In the genomic region with DNA sequence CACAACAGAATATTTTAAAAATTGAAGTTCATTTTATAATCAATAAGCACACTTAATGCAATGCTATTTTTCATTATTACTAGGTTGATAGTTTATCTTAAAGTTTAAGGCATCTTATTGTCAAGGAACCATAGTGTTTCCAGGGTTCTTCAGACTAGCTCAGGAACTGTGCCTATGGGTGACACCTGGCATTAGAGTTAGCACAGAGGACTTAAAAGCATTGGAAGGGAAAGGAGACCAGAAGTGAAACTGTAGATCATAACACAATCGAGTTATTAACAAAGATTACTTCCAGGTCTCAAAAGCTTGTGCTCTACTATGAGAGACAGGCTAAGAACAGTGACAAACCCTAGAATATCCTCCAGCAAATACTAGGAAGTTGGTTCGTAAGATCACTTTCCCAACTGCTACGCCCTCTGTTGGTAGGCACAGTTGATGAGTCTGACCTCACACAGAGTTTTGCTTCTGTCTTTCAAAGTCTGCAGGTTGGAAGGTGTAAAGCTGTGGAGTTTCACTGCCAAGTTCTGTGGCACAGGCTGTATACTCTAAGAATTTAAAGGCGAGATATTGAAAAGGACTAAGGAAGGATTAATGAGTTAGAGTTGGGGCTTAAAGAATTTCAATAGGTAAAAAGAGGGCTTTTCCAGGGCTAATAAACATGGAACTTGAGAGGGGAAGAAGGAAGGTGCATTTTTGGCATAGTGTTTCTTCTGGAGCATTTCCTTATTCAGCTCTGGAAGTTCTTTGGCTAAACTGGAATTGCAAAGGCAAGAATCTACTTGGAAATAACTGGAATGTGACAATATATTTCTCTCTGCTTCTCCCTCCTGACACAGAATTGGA, we compare ENCODE assay signal across 8 cellular contexts.
DNase-seq lines count a peak whose midpoint lies in the region; ATAC-seq, FAIRE-seq and TF ChIP-seq lines count a peak whose summit lies in the region.

No MANE protein-coding gene starts in this region.

- H3K9me3 Mint-ChIP-seq in activated CD4-positive, alpha-beta T cell treated with anti-CD3 and anti-CD28 coated beads for 36 hours (ENCODE audit: low read depth): no peaks in the 10 kb centered on the region
- H3K9me3 Mint-ChIP-seq in chondrocyte (ENCODE audit: low read depth): no peaks in the 10 kb centered on the region

- H3K9ac ChIP-seq in HepG2 (ENCODE audit: insufficient read depth, low read depth, low read length): no peak overlapping the region

- peaks cover under 1% of the 10 kb centered on the region for H3K27me3 Mint-ChIP-seq in activated CD4-positive, alpha-beta T cell treated with anti-CD3 and anti-CD28 coated beads for 36 hours
- H3K27me3 Mint-ChIP-seq in chondrocyte (ENCODE audit: low read depth): no peaks in the 10 kb centered on the region

- H3K4me1 Mint-ChIP-seq in activated CD4-positive, alpha-beta T cell treated with anti-CD3 and anti-CD28 coated beads for 36 hours: peaks cover 3% of the 10 kb centered on the region
- H3K4me1 Mint-ChIP-seq in chondrocyte (ENCODE audit: low read depth): peaks cover 53% of the 10 kb centered on the region

- no peaks in the 10 kb centered on the region for H4K20me1 ChIP-seq in HepG2 (ENCODE audit: insufficient read depth, low read length)

- no peak for TF ChIP-seq POLR2A in HepG2 (IDR thresholded peaks at IDR 0.05; ENCODE audit: insufficient read depth in 1 of 2, low read depth in 2 of 2, low read length in 2 of 2)
- TF ChIP-seq POLR2A in vagina (IDR thresholded peaks at IDR 0.05): no peak

- H3K27ac ChIP-seq in HepG2 (ENCODE audit: extremely low read length, insufficient read depth, low read length) (no peak overlapping the region), vagina (peak overlapping the region; percentile 9)

- TF ChIP-seq CTCF in chondrocyte (IDR thresholded peaks at IDR 0.05): peak; percentile 85
- TF ChIP-seq CTCF in HepG2 (CRISPR knock-in tag; IDR thresholded peaks at IDR 0.05): peak; percentile 91
- TF ChIP-seq CTCF in vagina (IDR thresholded peaks at IDR 0.05): peak; percentile 19 to 56 (median 50)

- no peak overlapping the region for H2AFZ ChIP-seq in HepG2 (ENCODE audit: low read length)

- intact Hi-C loops in activated CD4-positive, alpha-beta T cell treated with anti-CD3 and anti-CD28 coated beads for 36 hours (cut with DNase I, micrococcal nuclease): loop anchor here (2.0 to 5.0 kb wide), 3 partner anchors 652 to 1228 kb away; no protein-coding TSS in a partner anchor
- intact Hi-C loops in HepG2 (cut with micrococcal nuclease; ENCODE audit: unreplicated experiment) (loop anchor here (1.0 to 5.0 kb wide), 6 partner anchors 534 to 1227 kb away; a partner anchor contains a TSS), vagina (cut with DNase I) (loop anchor here (5.0 kb wide), 1 partner anchor 1973 kb away; no protein-coding TSS in a partner anchor)

- H3K4me3 ChIP-seq in HepG2 (replicated peaks in 1 of 3; ENCODE audit: insufficient read depth in 1 of 3, low read depth in 2 of 3, low read length in 3 of 3) (no peak overlapping the region), vagina (no peak overlapping the region)

- BruUV-seq in HepG2 (replicated peaks; lab: Mats Ljungman, UMichigan): no TSS peak

- H3K36me3 ChIP-seq in HepG2 (replicated peaks in 1 of 2; ENCODE audit: control insufficient read depth in 1 of 2, insufficient read depth in 2 of 2, low read length in 2 of 2): no peaks in the 10 kb centered on the region
- H3K36me3 ChIP-seq in vagina: no peaks in the 10 kb centered on the region

- ATAC-seq in activated CD4-positive, alpha-beta T cell treated with anti-CD3 and anti-CD28 coated beads for 36 hours: peak; percentile 60
- ATAC-seq in GM21529 (IDR thresholded peaks at IDR 0.05; ENCODE audit: unreplicated experiment) (peak; percentile 70), HepG2 (peak; percentile 98)

- TF ChIP-seq RAD21 in HepG2 (CRISPR knock-in tag; IDR thresholded peaks at IDR 0.05): peak; percentile 74

- POLR2A ChIA-PET in activated CD4-positive, alpha-beta T cell treated with anti-CD3 and anti-CD28 coated beads for 36 hours (lab: Charles Lee): no interaction called here
- POLR2A ChIA-PET in HepG2 (lab: Yijun Ruan, JAX): interaction anchor here (1.4 kb wide), 2 partner anchors 531 to 534 kb away, joined by 7 to 9 read pairs; no protein-coding TSS in a partner anchor

- TF ChIP-seq EP300 in HepG2 (IDR thresholded peaks at IDR 0.05; ENCODE audit: low read depth in 2 of 2, low read length in 2 of 2): no peak
- no peak for TF ChIP-seq EP300 in HepG2 (CRISPR knock-in tag; IDR thresholded peaks at IDR 0.05; ENCODE audit: borderline replicate concordance)

- no peaks in the 10 kb centered on the region for H3K79me2 ChIP-seq in HepG2 (ENCODE audit: insufficient read depth, low read length)

- H3K27ac Mint-ChIP-seq in activated CD4-positive, alpha-beta T cell treated with anti-CD3 and anti-CD28 coated beads for 36 hours: no peak overlapping the region
- peak overlapping the region; percentile 87 for H3K27ac Mint-ChIP-seq in chondrocyte (ENCODE audit: unreplicated experiment)

- no peaks in the 10 kb centered on the region for H3K36me3 Mint-ChIP-seq in activated CD4-positive, alpha-beta T cell treated with anti-CD3 and anti-CD28 coated beads for 36 hours (ENCODE audit: low read depth)
- H3K36me3 Mint-ChIP-seq in chondrocyte (ENCODE audit: low read depth): no peaks in the 10 kb centered on the region

- in situ Hi-C loops in HepG2 (cut with HindIII; ENCODE audit: extremely low pct_ligation_motif_present, low pct_unique_long_range_greater_than_20kb): loop anchor here (5.0 kb wide), 2 partner anchors 533 to 653 kb away; a partner anchor contains a TSS

- CTCF ChIA-PET in activated CD4-positive, alpha-beta T cell treated with anti-CD3 and anti-CD28 coated beads for 36 hours (lab: Charles Lee): interaction anchor here (0.6 to 1.0 kb wide), 4 partner anchors 8 to 504 kb away, joined by 3 read pairs; no protein-coding TSS in a partner anchor
- CTCF ChIA-PET in HepG2 (lab: Yijun Ruan, JAX; ENCODE audit: low intra/inter-chr PET ratio, low total read pairs): interaction anchor here (1.3 to 1.5 kb wide), 2 partner anchors 531 to 652 kb away, joined by 3 to 6 read pairs; a partner anchor contains a TSS

- H3K27me3 ChIP-seq in HepG2 (ENCODE audit: control insufficient read depth in 1 of 2, insufficient read depth in 2 of 2, low read length in 2 of 2) (no peaks in the 10 kb centered on the region), vagina (no peaks in the 10 kb centered on the region)

- H3K9me3 ChIP-seq in HepG2 (ENCODE audit: low read length): no peaks in the 10 kb centered on the region
- no peaks in the 10 kb centered on the region for H3K9me3 ChIP-seq in vagina

- 3% methylated on average over 4 of the region's 4 CpGs for WGBS in HepG2 (ENCODE audit: low lambda C conversion rate)

- no peak overlapping the region for H3K4me3 Mint-ChIP-seq in activated CD4-positive, alpha-beta T cell treated with anti-CD3 and anti-CD28 coated beads for 36 hours
- H3K4me3 Mint-ChIP-seq in chondrocyte (ENCODE audit: unreplicated experiment): no peak overlapping the region

- H3K4me1 ChIP-seq in HepG2 (ENCODE audit: insufficient read depth, low read length) (peaks cover 11% of the 10 kb centered on the region), vagina (no peaks in the 10 kb centered on the region)

- DNase-seq in activated CD4-positive, alpha-beta T cell treated with anti-CD3 and anti-CD28 coated beads for 36 hours: peak; percentile 41
- DNase-seq in activated CD4-positive, alpha-beta T cell treated with anti-CD3 and anti-CD28 coated beads for 4 hours: no peak
- DNase-seq in HuH-7 (ENCODE audit: low spot score) (peak; percentile 43), OCI-M1 (lab: John Stamatoyannopoulos, UW) (peak; percentile 87), chondrocyte (ENCODE audit: low spot score) (no peak), HepG2 (ENCODE audit: low spot score) (peak; percentile 71), vagina (ENCODE audit: extremely low spot score in 2 of 2) (no peak)

- peak; percentile 79 for FAIRE-seq in HepG2 (lab: Jason Lieb, UNC)

- H3K4me2 ChIP-seq in HepG2 (ENCODE audit: low read depth, low read length): 0 out of 2 replicates have a peak overlapping the region, but pooled peaks have one; percentile 5

TF ChIP-seq in HepG2, 621 proteins besides CTCF, POLR2A, EP300 and RAD21 (continues in another document):
- TF ChIP-seq THAP11 (CRISPR knock-in tag; IDR thresholded peaks at IDR 0.05) (0 out of 2 replicates have a peak, but pooled peaks have one; percentile 34), NONO (IDR thresholded peaks at IDR 0.05) (no peak), NONO (CRISPR knock-in tag; conservative IDR thresholded peaks at IDR 0.05) (no peak), ZNF878 (CRISPR knock-in tag; IDR thresholded peaks at IDR 0.05) (no peak), NRL (CRISPR knock-in tag; IDR thresholded peaks at IDR 0.05; ENCODE audit: borderline replicate concordance) (no peak), ARNT (IDR thresholded peaks at IDR 0.05) (no peak)
- TF ChIP-seq, protein P1, sequence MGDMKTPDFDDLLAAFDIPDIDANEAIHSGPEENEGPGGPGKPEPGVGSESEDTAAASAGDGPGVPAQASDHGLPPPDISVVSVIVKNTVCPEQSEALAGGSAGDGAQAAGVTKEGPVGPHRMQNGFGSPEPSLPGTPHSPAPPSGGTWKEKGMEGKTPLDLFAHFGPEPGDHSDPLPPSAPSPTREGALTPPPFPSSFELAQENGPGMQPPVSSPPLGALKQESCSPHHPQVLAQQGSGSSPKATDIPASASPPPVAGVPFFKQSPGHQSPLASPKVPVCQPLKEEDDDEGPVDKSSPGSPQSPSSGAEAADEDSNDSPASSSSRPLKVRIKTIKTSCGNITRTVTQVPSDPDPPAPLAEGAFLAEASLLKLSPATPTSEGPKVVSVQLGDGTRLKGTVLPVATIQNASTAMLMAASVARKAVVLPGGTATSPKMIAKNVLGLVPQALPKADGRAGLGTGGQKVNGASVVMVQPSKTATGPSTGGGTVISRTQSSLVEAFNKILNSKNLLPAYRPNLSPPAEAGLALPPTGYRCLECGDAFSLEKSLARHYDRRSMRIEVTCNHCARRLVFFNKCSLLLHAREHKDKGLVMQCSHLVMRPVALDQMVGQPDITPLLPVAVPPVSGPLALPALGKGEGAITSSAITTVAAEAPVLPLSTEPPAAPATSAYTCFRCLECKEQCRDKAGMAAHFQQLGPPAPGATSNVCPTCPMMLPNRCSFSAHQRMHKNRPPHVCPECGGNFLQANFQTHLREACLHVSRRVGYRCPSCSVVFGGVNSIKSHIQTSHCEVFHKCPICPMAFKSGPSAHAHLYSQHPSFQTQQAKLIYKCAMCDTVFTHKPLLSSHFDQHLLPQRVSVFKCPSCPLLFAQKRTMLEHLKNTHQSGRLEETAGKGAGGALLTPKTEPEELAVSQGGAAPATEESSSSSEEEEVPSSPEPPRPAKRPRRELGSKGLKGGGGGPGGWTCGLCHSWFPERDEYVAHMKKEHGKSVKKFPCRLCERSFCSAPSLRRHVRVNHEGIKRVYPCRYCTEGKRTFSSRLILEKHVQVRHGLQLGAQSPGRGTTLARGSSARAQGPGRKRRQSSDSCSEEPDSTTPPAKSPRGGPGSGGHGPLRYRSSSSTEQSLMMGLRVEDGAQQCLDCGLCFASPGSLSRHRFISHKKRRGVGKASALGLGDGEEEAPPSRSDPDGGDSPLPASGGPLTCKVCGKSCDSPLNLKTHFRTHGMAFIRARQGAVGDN (CRISPR knock-in tag; IDR thresholded peaks at IDR 0.05): no peak

Comparison
In these comparisons a context has a peak if more than half of its experiments do, and no peak if none do; other contexts are left out.
1. DNase-seq: peak in activated CD4-positive, alpha-beta T cell treated with anti-CD3 and anti-CD28 coated beads for 36 hours (single experiment), HuH-7 (single experiment), OCI-M1 (single experiment) and HepG2 (single experiment); none in activated CD4-positive, alpha-beta T cell treated with anti-CD3 and anti-CD28 coated beads for 4 hours (0 of 2), chondrocyte (single experiment) and vagina (0 of 2).
2. Peak in every context shown above with its lines, with median percentiles within 50 percentile points of each other: ATAC-seq and CTCF ChIP-seq.